In the genomic region with DNA sequence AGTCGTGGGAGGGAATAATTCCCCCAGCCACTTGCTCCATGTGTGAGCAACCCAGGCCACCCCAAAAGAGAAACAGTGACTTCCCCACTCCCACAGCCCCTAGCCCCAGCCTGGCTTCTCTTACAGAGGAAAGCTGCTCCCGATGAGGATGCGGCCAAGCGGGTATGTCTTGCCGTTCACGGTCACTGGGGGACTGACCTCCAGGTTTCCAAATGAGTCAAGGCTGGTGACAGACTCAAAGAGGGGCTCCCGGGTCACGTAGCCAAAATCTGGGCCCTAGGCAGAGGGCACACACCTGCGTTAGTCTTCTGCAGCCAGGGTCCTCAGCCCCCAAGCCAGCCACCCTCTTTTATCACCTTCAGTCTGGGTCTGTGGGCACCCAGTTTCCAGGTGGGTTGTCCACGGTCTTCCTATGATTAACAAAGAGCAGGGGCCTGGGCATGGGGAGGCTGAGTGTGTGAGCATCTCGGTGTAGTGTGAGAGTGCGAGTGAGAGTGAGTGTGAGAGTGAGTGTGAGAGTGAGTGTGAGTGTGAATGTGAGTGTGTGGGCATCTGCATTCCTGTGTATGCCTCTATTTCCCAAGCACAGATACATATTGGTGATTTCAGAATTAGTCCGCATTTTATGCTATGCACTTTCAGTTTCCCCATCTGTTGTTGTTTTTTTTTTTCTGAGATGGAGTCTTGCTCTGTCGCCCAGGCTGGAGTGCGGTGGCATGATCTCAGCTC, we compare ENCODE assay signal across 21 cellular contexts. TPM values are rescaled to one million over a fixed set of nuclear protein-coding genes. Genes with fewer than 3 reads are reported as not detected.
DNase-seq lines count a peak whose midpoint lies in the region; ATAC-seq, FAIRE-seq and TF ChIP-seq lines count a peak whose summit lies in the region.
"Had no signal": no experiment of that assay in that cellular context is flagged by ENCODE, and none has a peak within 500 bp of the region (broad histone marks: within the 10 kb centered on the region; RNA-seq: fewer than 3 reads in every experiment).

No MANE protein-coding gene starts in this region.

- H3K14ac ChIP-seq in H1 (ENCODE audit: insufficient read length): no peak overlapping the region

- H3K9me3 ChIP-seq in HEK293 (ENCODE audit: control insufficient read depth, insufficient read depth, low read depth, low read length) (no peaks in the 10 kb centered on the region), H1 (ENCODE audit: insufficient read depth in 2 of 2, low read depth in 1 of 2, low read length in 1 of 2) (peaks cover 0 to 3% of the 10 kb centered on the region in 2 experiments; a peak in 1 of 4 replicates), gastrocnemius medialis (no peaks in the 10 kb centered on the region)
- H3K9me3 ChIP-seq: BE2C, HAP-1 had no signal

- WGBS in H1 (ENCODE audit: extremely low coverage in 1 of 2, insufficient coverage in 1 of 2, insufficient read length in 1 of 2, insufficient replicate concordance in 2 of 2, low coverage in 1 of 2, low lambda C conversion rate in 2 of 2, missing lambda C conversion rate in 1 of 2), 2 experiments: 88 to 100% methylated on average over 2 to 15 of the region's 15 CpGs

- no peak overlapping the region for H2BK20ac ChIP-seq in H1 (ENCODE audit: low read length)

- H3K18ac ChIP-seq in H1 (ENCODE audit: extremely low read depth, low read length): no peak overlapping the region

- H2AFZ ChIP-seq in H1 (ENCODE audit: low read length): no peak overlapping the region

- H3K56ac ChIP-seq in H1 (replicated peaks; ENCODE audit: insufficient read length, low read depth, low read length): no peak overlapping the region

- H3K27ac ChIP-seq in HEK293 (ENCODE audit: extremely low read depth, low read depth, low read length) (no peak overlapping the region), H1 (ENCODE audit: low read depth, low read length) (no peak overlapping the region), gastrocnemius medialis (peak overlapping the region in 3 of 4 donors; percentile 1 to 59 (median 1))

- no peak overlapping the region for H3K4me2 ChIP-seq in H1 (ENCODE audit: insufficient read depth in 1 of 2, low read depth in 2 of 2, low read length in 2 of 2)

- H2BK12ac ChIP-seq in H1 (ENCODE audit: low read depth, low read length): no peak overlapping the region

- H3K4ac ChIP-seq in H1 (replicated peaks; ENCODE audit: insufficient read length, low read depth, low read length): no peak overlapping the region

- no peak for TF ChIP-seq RAD21 in H1 (IDR thresholded peaks at IDR 0.05 in 1 of 2, conservative IDR thresholded peaks at IDR 0.05 in 1 of 2; ENCODE audit: low read depth in 2 of 2, low read length in 2 of 2)

- no peaks in the 10 kb centered on the region for H3K27me3 ChIP-seq in H1 (replicated peaks in 1 of 4; ENCODE audit: control insufficient read depth in 3 of 4, extremely low read depth in 1 of 4, insufficient read depth in 3 of 4, low read length in 3 of 4)
- H3K27me3 ChIP-seq in gastrocnemius medialis: no peaks in the 10 kb centered on the region
- H3K27me3 ChIP-seq: BE2C had no signal

- DNase-seq in CD1c-positive myeloid dendritic cell (ENCODE audit: extremely low spot score): peak; percentile 36
- no peak for DNase-seq in H1 (ENCODE audit: low read depth in 1 of 2, low spot score in 2 of 2)
- no peak for DNase-seq in gastrocnemius medialis
- no peak for DNase-seq in nucleus accumbens (lab: John Stamatoyannopoulos, UW)
- DNase-seq in COLO668 (lab: John Stamatoyannopoulos, UW; ENCODE audit: unreplicated experiment): no peak
- no peak for DNase-seq in NCI-H82 treated with DMSO at 0.1 percent for 48 hours (lab: John Stamatoyannopoulos, UW; ENCODE audit: unreplicated experiment)
- DNase-seq: ACHN; BE2C; C1 segment of cervical spinal cord; CD4-positive, alpha-beta T cell; DMS79 treated with DMSO at 0.1 percent for 48 hours; GF-D8; GOT3; IMR-90 had no signal

- H2AK5ac ChIP-seq in H1 (ENCODE audit: low read depth, low read length): no peak overlapping the region

- no peak overlapping the region for H4K8ac ChIP-seq in H1 (ENCODE audit: extremely low read depth, insufficient read depth, low read length)

- POLR2A ChIA-PET in HEK293 (lab: Yijun Ruan, JAX): no interaction called here
- POLR2A ChIA-PET in H1 (lab: Charles Lee; ENCODE audit: partially characterized antibody): no interaction called here

- no peak overlapping the region for H2BK120ac ChIP-seq in H1 (replicated peaks; ENCODE audit: low read depth, low read length)

- no peak for TF ChIP-seq CTCF in HEK293 (tag by site-specific recombination; IDR thresholded peaks at IDR 0.05)
- no peak for TF ChIP-seq CTCF in H1 (IDR thresholded peaks at IDR 0.05; ENCODE audit: control extremely low read depth in 1 of 3, insufficient read depth in 1 of 3, low read depth in 1 of 3, low read length in 3 of 3)
- TF ChIP-seq CTCF in gastrocnemius medialis (IDR thresholded peaks at IDR 0.05 in 4 of 5, conservative IDR thresholded peaks at IDR 0.05 in 1 of 5): no peak

- no peak for FAIRE-seq in H1 (lab: Jason Lieb, UNC)
- FAIRE-seq: GM12891, GM18507, HTR-8/SVneo, K562 had no signal

- no peak overlapping the region for H2BK5ac ChIP-seq in H1 (ENCODE audit: low read depth, low read length)

- no peak overlapping the region for H2BK15ac ChIP-seq in H1 (ENCODE audit: low read length)

- no peak overlapping the region for H3K23ac ChIP-seq in H1 (ENCODE audit: insufficient read length)

- ATAC-seq in gastrocnemius medialis: no peak
- ATAC-seq: K562 had no signal

- in situ Hi-C loops in gastrocnemius medialis (cut with MboI; ENCODE audit: low sequenced_read_pairs in 4 of 4): no loop called here

- no peaks in the 10 kb centered on the region for H3K36me3 ChIP-seq in HEK293 (ENCODE audit: control insufficient read depth in 2 of 2, insufficient read depth in 1 of 2, low read length in 2 of 2)
- H3K36me3 ChIP-seq in H1 (ENCODE audit: control insufficient read depth in 2 of 4, insufficient read depth in 4 of 4, low read length in 3 of 4): no peaks in the 10 kb centered on the region
- peaks cover 0 to 58% of the 10 kb centered on the region in 2 donors for H3K36me3 ChIP-seq in gastrocnemius medialis
- H3K36me3 ChIP-seq: BE2C, HAP-1 had no signal

- no peaks in the 10 kb centered on the region for H3K79me2 ChIP-seq in H1 (ENCODE audit: control insufficient read depth in 1 of 2, insufficient read depth in 2 of 2, low read length in 2 of 2)

- H3K4me3 ChIP-seq in HEK293 (ENCODE audit: low read depth, low read length): no peak overlapping the region
- H3K4me3 ChIP-seq in H1 (ENCODE audit: extremely low read depth in 1 of 4, insufficient read depth in 2 of 4, low read depth in 3 of 4, low read length in 4 of 4): no peak overlapping the region
- H3K4me3 ChIP-seq in gastrocnemius medialis: no peak overlapping the region
- H3K4me3 ChIP-seq: HAP-1, K562 had no signal

- no peaks in the 10 kb centered on the region for H3K23me2 ChIP-seq in H1 (ENCODE audit: low read depth, low read length)

- no peak overlapping the region for H4K5ac ChIP-seq in H1 (ENCODE audit: insufficient read length, low read depth, low read length)

- no peaks in the 10 kb centered on the region for H3K4me1 ChIP-seq in HEK293 (ENCODE audit: control insufficient read depth, insufficient read depth, low read length)
- H3K4me1 ChIP-seq in H1 (replicated peaks in 1 of 4; ENCODE audit: control insufficient read depth in 3 of 4, insufficient read depth in 4 of 4, low read length in 3 of 4): no peaks in the 10 kb centered on the region
- peaks cover 19 to 29% of the 10 kb centered on the region in 2 donors for H3K4me1 ChIP-seq in gastrocnemius medialis
- H3K4me1 ChIP-seq: BE2C, HAP-1 had no signal

- no peak for TF ChIP-seq EP300 in H1 (IDR thresholded peaks at IDR 0.05; ENCODE audit: borderline replicate concordance in 1 of 2, low read depth in 2 of 2, low read length in 2 of 2)

- no peak overlapping the region for H3K9ac ChIP-seq in H1 (replicated peaks in 1 of 4; ENCODE audit: extremely low read depth in 1 of 4, low read depth in 3 of 4, low read length in 3 of 4)

- intact Hi-C loops in gastrocnemius medialis (cut with DNase I; ENCODE audit: low total_unique reads): no loop called here

- no peak overlapping the region for H4K91ac ChIP-seq in H1 (replicated peaks; ENCODE audit: insufficient read length, low read length)

- TF ChIP-seq POLR2A in H1 (IDR thresholded peaks at IDR 0.05; ENCODE audit: control extremely low read depth in 1 of 2, low read depth in 2 of 2, low read length in 2 of 2) (no peak), gastrocnemius medialis (IDR thresholded peaks at IDR 0.05) (no peak)

- H4K20me1 ChIP-seq in H1 (replicated peaks in 1 of 2; ENCODE audit: control insufficient read depth in 1 of 2, insufficient read depth in 2 of 2, low read length in 2 of 2): no peaks in the 10 kb centered on the region

- no peaks in the 10 kb centered on the region for H3K79me1 ChIP-seq in H1 (ENCODE audit: low read depth, low read length)

- CTCF ChIA-PET in HEK293 (lab: Yijun Ruan, JAX): interaction anchor here (0.5 to 1.9 kb wide), 4 partner anchors 15 to 1172 kb away, joined by 3 to 6 read pairs (median 4); no protein-coding TSS in a partner anchor
- CTCF ChIA-PET in H1 (lab: Charles Lee; ENCODE audit: partially characterized antibody): interaction anchor here (0.8 to 2.3 kb wide), 7 partner anchors 8 to 292 kb away, joined by 3 to 12 read pairs (median 3); no protein-coding TSS in a partner anchor

TF ChIP-seq in HEK293, 187 proteins besides CTCF, POLR2A, EP300 and RAD21 (continues in another document):
- TF ChIP-seq ZNF629 (tag by site-specific recombination; IDR thresholded peaks at IDR 0.05): no peak

RNA-seq across cellular contexts. Expression of gene SDHB, which starts 25.5 kb away (rescaled TPM):
- total RNA-seq in H1 (2021; fragmentation: NEBNext Ultra II Directional; extraction: Animal tissue kit (Norgen Biotek cat#: 25700)): 90.7 and 98.7 TPM in 2 replicates
- 67.1 and 84.0 TPM in 2 replicates for polyA plus RNA-seq in H1 (2011; rRNA removed)
- 94.6 TPM for polyA plus RNA-seq in H1 (2011; cell fraction: cytosol; rRNA removed)
- 57.2 TPM for polyA plus RNA-seq in H1 (2011; cell fraction: nucleus; rRNA removed)
- polyA plus RNA-seq in H1 (2012, experiment 1 of 2): 73.0 to 88.0 TPM (median 79.9 TPM) in 4 replicates
- polyA plus RNA-seq in H1 (2012, experiment 2 of 2): 65.6 TPM
- 100 TPM for polyA plus RNA-seq in H1 (2013, experiment 1 of 2)
- polyA plus RNA-seq in H1 (2013, experiment 2 of 2): 91.9 TPM
- 121 and 172 TPM in 2 replicates for polyA minus RNA-seq in H1 (2011; rRNA and poly(A)+ RNA removed)
- 41.2 TPM for polyA minus RNA-seq in H1 (2011; cell fraction: cytosol; rRNA and poly(A)+ RNA removed)
- polyA minus RNA-seq in H1 (2011; cell fraction: nucleus; rRNA and poly(A)+ RNA removed): 36.9 TPM
- 100 to 1,000 TPM; 238 to 405 (median 328) TPM for total RNA-seq in gastrocnemius medialis

RNA-seq across cellular contexts. Expression of gene PADI2, which starts 39.9 kb away (rescaled TPM):
- total RNA-seq in H1 (2021; fragmentation: NEBNext Ultra II Directional; extraction: Animal tissue kit (Norgen Biotek cat#: 25700)): 5.8 and 7.5 TPM in 2 replicates
- 1.6 and 2.5 TPM in 2 replicates for polyA plus RNA-seq in H1 (2011; rRNA removed)
- polyA plus RNA-seq in H1 (2011; cell fraction: cytosol; rRNA removed): 1.8 TPM
- polyA plus RNA-seq in H1 (2011; cell fraction: nucleus; rRNA removed): 4.4 TPM
- 2.3 to 3.3 TPM (median 2.8 TPM) in 4 replicates for polyA plus RNA-seq in H1 (2012, experiment 1 of 2)
- 2.3 TPM for polyA plus RNA-seq in H1 (2012, experiment 2 of 2)
- polyA plus RNA-seq in H1 (2013, experiment 1 of 2): 4.0 TPM
- 4.2 TPM for polyA plus RNA-seq in H1 (2013, experiment 2 of 2)
- polyA minus RNA-seq in H1 (2011; rRNA and poly(A)+ RNA removed): 2.2 and 3.9 TPM in 2 replicates
- polyA minus RNA-seq in H1 (2011; cell fraction: cytosol; rRNA and poly(A)+ RNA removed): 2.1 TPM
- polyA minus RNA-seq in H1 (2011; cell fraction: nucleus; rRNA and poly(A)+ RNA removed): 2.8 TPM
- total RNA-seq in gastrocnemius medialis: 100 to 1,000 TPM; 156 to 176 (median 171) TPM
- total RNA-seq: A172, IMR-90 had no signal
- polyA plus RNA-seq: IMR-90 had no signal

Comparison
In these comparisons a context has a peak if more than half of its experiments do, and no peak if none do; other contexts are left out.
1. H3K27ac ChIP-seq: peak in gastrocnemius medialis (3 of 4); none in HEK293 (single experiment) and H1 (single experiment).
2. RNA of gene PADI2, which starts 39.9 kb away (total RNA-seq): 156 to 176 TPM in gastrocnemius medialis; 5.8 to 7.5 TPM in H1; every median in the first group is over 10 times any median in the second.